Comparison of ENCODE assay signal across 22 cellular contexts in genomic region chr16:5026664-5027063, GRCh38. TPM values are rescaled to one million over a fixed set of nuclear protein-coding genes. Genes with fewer than 3 reads are reported as not detected.
DNase-seq lines count a peak whose midpoint lies in the region; ATAC-seq, FAIRE-seq and TF ChIP-seq lines count a peak whose summit lies in the region.
"Had no signal": no experiment of that assay in that cellular context is flagged by ENCODE, and none has a peak within 500 bp of the region (broad histone marks: within the 10 kb centered on the region; RNA-seq: fewer than 3 reads in every experiment).

No MANE protein-coding gene starts in this region.

- ATAC-seq in stimulated activated memory B cell treated with anti-CD40 and anti-IgM and Interleukin-4, amounts not matched to agents 10 μg/mL and 1 μg/mL and 100 μg/mL, for 72 hours: peak; percentile 6
- ATAC-seq in HG02840 (IDR thresholded peaks at IDR 0.05; ENCODE audit: low FRiP score, unreplicated experiment) (no peak), GM19351 (IDR thresholded peaks at IDR 0.05; ENCODE audit: unreplicated experiment) (no peak)
- ATAC-seq: GM23338 had no signal

- WGBS in testis, 2 donors: 90 to 93% methylated on average over 8 of the region's 8 CpGs

- no peak overlapping the region for H3K27ac Mint-ChIP-seq in stimulated activated memory B cell treated with anti-CD40 and anti-IgM and Interleukin-4, amounts not matched to agents 10 μg/mL and 1 μg/mL and 100 μg/mL, for 72 hours
- H3K27ac Mint-ChIP-seq: CD4-positive, alpha-beta memory T cell; GM23338; HFFc6 had no signal

- H3K4me3 ChIP-seq in NT2/D1 (ENCODE audit: insufficient read length, low read depth): no peak overlapping the region
- H3K4me3 ChIP-seq in kidney (ENCODE audit: low read length in 2 of 2): no peak overlapping the region
- no peak overlapping the region for H3K4me3 ChIP-seq in osteoblast (ENCODE audit: insufficient read depth, low read length)
- no peak overlapping the region for H3K4me3 ChIP-seq in testis
- H3K4me3 ChIP-seq: GM23338, HAP-1 had no signal

- H3K4me1 ChIP-seq in NT2/D1 (ENCODE audit: insufficient read depth, insufficient read length) (peaks cover 11% of the 10 kb centered on the region), kidney (ENCODE audit: control insufficient read depth in 1 of 2, insufficient read depth in 1 of 2, low read depth in 1 of 2, low read length in 2 of 2) (no peaks in the 10 kb centered on the region), osteoblast (ENCODE audit: insufficient read depth, low read length) (no peaks in the 10 kb centered on the region), testis (no peaks in the 10 kb centered on the region)
- H3K4me1 ChIP-seq: HAP-1 had no signal

- H3K79me2 ChIP-seq in osteoblast (ENCODE audit: insufficient read depth, low read length): no peaks in the 10 kb centered on the region

- H3K36me3 Mint-ChIP-seq in stimulated activated memory B cell treated with anti-CD40 and anti-IgM and Interleukin-4, amounts not matched to agents 10 μg/mL and 1 μg/mL and 100 μg/mL, for 72 hours: peaks cover 35% of the 10 kb centered on the region

- H3K27me3 ChIP-seq in NT2/D1 (ENCODE audit: insufficient read depth, insufficient read length): no peaks in the 10 kb centered on the region
- H3K27me3 ChIP-seq in osteoblast (ENCODE audit: insufficient read depth, low read length): no peaks in the 10 kb centered on the region
- no peaks in the 10 kb centered on the region for H3K27me3 ChIP-seq in testis

- no peak overlapping the region for H3K4me3 Mint-ChIP-seq in stimulated activated memory B cell treated with anti-CD40 and anti-IgM and Interleukin-4, amounts not matched to agents 10 μg/mL and 1 μg/mL and 100 μg/mL, for 72 hours
- H3K4me3 Mint-ChIP-seq: CD4-positive, alpha-beta memory T cell; GM23338; HFFc6 had no signal

- H3K9me3 ChIP-seq in NT2/D1 (ENCODE audit: insufficient read depth, low read length) (no peaks in the 10 kb centered on the region), kidney (ENCODE audit: control insufficient read depth in 1 of 2, low read length in 2 of 2) (no peaks in the 10 kb centered on the region), osteoblast (ENCODE audit: low read depth, low read length) (no peaks in the 10 kb centered on the region), testis (no peaks in the 10 kb centered on the region)
- H3K9me3 ChIP-seq: HAP-1 had no signal

- H2AFZ ChIP-seq in osteoblast (ENCODE audit: low read length): no peak overlapping the region
- H2AFZ ChIP-seq: GM23338 had no signal

- H4K20me1 ChIP-seq in osteoblast (ENCODE audit: insufficient read depth, low read length): no peaks in the 10 kb centered on the region

- H3K9ac ChIP-seq in NT2/D1 (ENCODE audit: insufficient read length, low read depth) (peak overlapping the region; percentile 44), kidney (ENCODE audit: low read length in 2 of 2) (no peak overlapping the region)

- TF ChIP-seq POLR2A in testis (IDR thresholded peaks at IDR 0.05): no peak

- H3K4me2 ChIP-seq in osteoblast (ENCODE audit: insufficient read depth, low read length): no peak overlapping the region
- H3K4me2 ChIP-seq: GM23338 had no signal

- H3K4me1 Mint-ChIP-seq in stimulated activated memory B cell treated with anti-CD40 and anti-IgM and Interleukin-4, amounts not matched to agents 10 μg/mL and 1 μg/mL and 100 μg/mL, for 72 hours: peaks cover 4% of the 10 kb centered on the region

- no peak for FAIRE-seq in kidney (lab: Jason Lieb, UNC)
- FAIRE-seq: G401.6, GM19239 had no signal

- no peak for TF ChIP-seq CTCF in kidney (IDR thresholded peaks at IDR 0.05; ENCODE audit: borderline replicate concordance, extremely low read depth, insufficient read depth)
- no peak for TF ChIP-seq CTCF in osteoblast (IDR thresholded peaks at IDR 0.05; ENCODE audit: extremely low read depth, low read depth, low read length)
- TF ChIP-seq CTCF in testis (IDR thresholded peaks at IDR 0.05): no peak

- H3K27me3 Mint-ChIP-seq in stimulated activated memory B cell treated with anti-CD40 and anti-IgM and Interleukin-4, amounts not matched to agents 10 μg/mL and 1 μg/mL and 100 μg/mL, for 72 hours: no peaks in the 10 kb centered on the region

- intact Hi-C loops in kidney (cut with DNase I): no loop called here
- intact Hi-C loops in testis (cut with DNase I; ENCODE audit: low total_unique reads): no loop called here

- H3K9me3 Mint-ChIP-seq in stimulated activated memory B cell treated with anti-CD40 and anti-IgM and Interleukin-4, amounts not matched to agents 10 μg/mL and 1 μg/mL and 100 μg/mL, for 72 hours: no peaks in the 10 kb centered on the region
- H3K9me3 Mint-ChIP-seq: GM23338, HFFc6 had no signal

- no peak overlapping the region for H3K27ac ChIP-seq in kidney (ENCODE audit: low read depth in 2 of 2, low read length in 2 of 2)
- H3K27ac ChIP-seq in osteoblast (ENCODE audit: low read depth, low read length): no peak overlapping the region
- no peak overlapping the region for H3K27ac ChIP-seq in testis

- DNase-seq in NT2/D1 (ENCODE audit: low read depth, low spot score) (no peak), kidney (peak; percentile 44), osteoblast (ENCODE audit: insufficient read length, low spot score, missing footprints) (peak; percentile 49), globus pallidus (ENCODE audit: low spot score) (no peak), testis (no peak)
- DNase-seq: C1 segment of cervical spinal cord; Calu3; CD4-positive, alpha-beta memory T cell; COR-L47; DMS153; DND-41; HFFc6 had no signal

- H3K36me3 ChIP-seq in NT2/D1 (ENCODE audit: insufficient read depth, insufficient read length, low read length) (peaks cover 42% of the 10 kb centered on the region), kidney (ENCODE audit: control insufficient read depth in 1 of 2, insufficient read depth in 2 of 2, low read length in 2 of 2) (no peaks in the 10 kb centered on the region), osteoblast (ENCODE audit: insufficient read depth, low read length) (no peaks in the 10 kb centered on the region), testis (ENCODE audit: low read depth, missing control alignments) (no peaks in the 10 kb centered on the region)
- H3K36me3 ChIP-seq: HAP-1 had no signal

RNA-seq across cellular contexts. Expression of gene NAGPA, which starts 7.1 kb away (rescaled TPM):
- total RNA-seq in kidney (13.8 TPM), osteoblast (29.8 and 40.2 TPM in 2 replicates), testis (10 to 100 TPM; 38.7 to 39.0 TPM)
- polyA plus RNA-seq in kidney (ENCODE audit: insufficient read depth, low read depth, low replicate concordance) (14.5 TPM), testis (ENCODE audit: insufficient read depth, low read depth, low replicate concordance) (11.4 TPM)

RNA-seq across cellular contexts. Expression of gene C16orf89, which starts 39.1 kb away (rescaled TPM):
- total RNA-seq in kidney (5.4 TPM), osteoblast (0.59 TPM in 1 of 2 replicates, not detected in the other), testis (1 to 10 TPM; 1.2 to 2.4 TPM)
- polyA plus RNA-seq in kidney (ENCODE audit: insufficient read depth, low read depth, low replicate concordance) (68.4 TPM), testis (ENCODE audit: insufficient read depth, low read depth, low replicate concordance) (10.8 TPM)
- total RNA-seq: A172; A673; Calu3; CD4-positive, alpha-beta memory T cell; HFFc6 had no signal
- polyA plus RNA-seq: BJ; CD4-positive, alpha-beta memory T cell had no signal

RNA-seq across cellular contexts. Expression of gene ALG1, which starts 45.0 kb away (rescaled TPM):
- 23.4 TPM for total RNA-seq in kidney
- 26.4 TPM for polyA plus RNA-seq in kidney (ENCODE audit: insufficient read depth, low read depth, low replicate concordance)
- total RNA-seq in osteoblast: 43.3 and 43.4 TPM in 2 replicates
- 10 to 100 TPM; 34.3 to 35.9 TPM for total RNA-seq in testis
- polyA plus RNA-seq in testis (ENCODE audit: insufficient read depth, low read depth, low replicate concordance): 54.3 TPM

Comparison
In these comparisons a context has a peak if more than half of its experiments do, and no peak if none do; other contexts are left out.
1. DNase-seq: peak in kidney (single experiment) and osteoblast (single experiment); none in NT2/D1 (single experiment), globus pallidus (single experiment) and testis (single experiment).